Comparison of ENCODE assay signal across 8 cellular contexts in genomic region chr7:102279537-102280400, GRCh38. TPM values are rescaled to one million over a fixed set of nuclear protein-coding genes. Genes with fewer than 3 reads are reported as not detected.
A peak's percentile ranks its signal among the peaks of the same experiment; 100 is the strongest.
DNase-seq lines count a peak whose midpoint lies in the region; ATAC-seq and TF ChIP-seq lines count a peak whose summit lies in the region.

No MANE protein-coding gene starts in this region.

- H3K27ac ChIP-seq in RWPE2 (ENCODE audit: poor library complexity, severe bottlenecking) (no peak overlapping the region), heart left ventricle (no peak overlapping the region), sigmoid colon (no peak overlapping the region)

- intact Hi-C loops in heart left ventricle (cut with DNase I) (loop anchor here (1.0 to 10.0 kb wide), 6 partner anchors 109 to 675 kb away; no protein-coding TSS in a partner anchor), sigmoid colon (cut with DNase I) (loop anchor here (1.0 kb wide), 1 partner anchor 111 kb away; no protein-coding TSS in a partner anchor)

- TF ChIP-seq EP300 in sigmoid colon (IDR thresholded peaks at IDR 0.05), result no peak

- no peaks in the 10 kb centered on the region for H3K9me3 Mint-ChIP-seq in activated naive CD4-positive, alpha-beta T cell treated with anti-CD3 and anti-CD28 coated beads, Interleukin-2, amount 50 U/mL, for 72 hours

- no peaks in the 10 kb centered on the region for H3K27me3 ChIP-seq in RWPE2 (ENCODE audit: insufficient read depth, poor library complexity, severe bottlenecking)
- H3K27me3 ChIP-seq in heart left ventricle, result no peaks in the 10 kb centered on the region
- no peaks in the 10 kb centered on the region for H3K27me3 ChIP-seq in sigmoid colon

- peak; percentile 46 for ATAC-seq in GM19324 (IDR thresholded peaks at IDR 0.05; ENCODE audit: low FRiP score, unreplicated experiment)
- peak; percentile 83 for ATAC-seq in RWPE2 (ENCODE audit: low read depth)
- peak; percentile 89 to 94 for ATAC-seq in activated naive CD4-positive, alpha-beta T cell treated with anti-CD3 and anti-CD28 coated beads, Interleukin-2, amount 50 U/mL, for 72 hours
- ATAC-seq in heart left ventricle, result peak in 3 of 4 donors; percentile 73 to 79 (median 77)
- ATAC-seq in GM18519 (IDR thresholded peaks at IDR 0.05; ENCODE audit: low FRiP score, unreplicated experiment), result no peak

- TF ChIP-seq CTCF in RWPE2 (IDR thresholded peaks at IDR 0.05; ENCODE audit: poor library complexity, severe bottlenecking) (peak; percentile 84), heart left ventricle (IDR thresholded peaks at IDR 0.05) (peak; percentile 68 to 88 (median 83)), sigmoid colon (IDR thresholded peaks at IDR 0.05) (peak; percentile 49 to 79 (median 66))

- DNase-seq in CD1c-positive myeloid dendritic cell (ENCODE audit: extremely low spot score) (peak; percentile 69), HuH-7.5 (ENCODE audit: low spot score) (peak; percentile 93), RWPE2 (ENCODE audit: low spot score) (no peak), heart left ventricle (peak in 4 of 5 donors; percentile 43 to 81 (median 50)), sigmoid colon (no peak)
- DNase-seq in activated naive CD4-positive, alpha-beta T cell treated with anti-CD3 and anti-CD28 coated beads, Interleukin-2, amount 50 U/mL, for 72 hours (ENCODE audit: low spot score in 2 of 2), result peak in 1 of 2 donors; percentile 67

- WGBS in heart left ventricle, 4 donors, result 60 to 65% (median 61%) methylated on average over 19 to 23 of the region's 23 CpGs
- 57 to 61% methylated on average over 23 of the region's 23 CpGs for WGBS in sigmoid colon, 2 donors

- no peak overlapping the region for H3K27ac Mint-ChIP-seq in activated naive CD4-positive, alpha-beta T cell treated with anti-CD3 and anti-CD28 coated beads, Interleukin-2, amount 50 U/mL, for 72 hours

- no peaks in the 10 kb centered on the region for H3K36me3 Mint-ChIP-seq in activated naive CD4-positive, alpha-beta T cell treated with anti-CD3 and anti-CD28 coated beads, Interleukin-2, amount 50 U/mL, for 72 hours

- H3K4me3 ChIP-seq in RWPE2 (ENCODE audit: severe bottlenecking) (no peak overlapping the region), heart left ventricle (no peak overlapping the region), sigmoid colon (no peak overlapping the region)

- H3K9me3 ChIP-seq in RWPE2 (ENCODE audit: severe bottlenecking) (no peaks in the 10 kb centered on the region), heart left ventricle (no peaks in the 10 kb centered on the region), sigmoid colon (no peaks in the 10 kb centered on the region)

- TF ChIP-seq POLR2A in heart left ventricle (IDR thresholded peaks at IDR 0.05) (no peak), sigmoid colon (IDR thresholded peaks at IDR 0.05) (no peak)

- H3K4me1 ChIP-seq in RWPE2 (ENCODE audit: insufficient read depth, poor library complexity, severe bottlenecking) (no peaks in the 10 kb centered on the region), heart left ventricle (peaks cover 0 to 10% (median 0%) of the 10 kb centered on the region in 12 donors), sigmoid colon (peaks cover 0 to 5% (median 1%) of the 10 kb centered on the region in 4 donors)

- no peaks in the 10 kb centered on the region for H3K36me3 ChIP-seq in RWPE2 (ENCODE audit: low read depth)
- no peaks in the 10 kb centered on the region for H3K36me3 ChIP-seq in heart left ventricle
- H3K36me3 ChIP-seq in sigmoid colon, result no peaks in the 10 kb centered on the region

RNA-seq across cellular contexts. Expression of gene SH2B2, which starts 6.9 kb away (rescaled TPM):
- 1 to 10 TPM in 1 of 2 donors, under 1 TPM in 1; 0.84 to 6.3 TPM for total RNA-seq in activated naive CD4-positive, alpha-beta T cell treated with anti-CD3 and anti-CD28 coated beads, Interleukin-2, amount 50 U/mL, for 72 hours
- total RNA-seq in heart left ventricle (1 to 10 TPM in 8 of 9 donors, under 1 TPM in 1; 1.00 to 5.7 (median 2.5) TPM), sigmoid colon (10 to 100 TPM in 1 of 4 donors, 1 to 10 TPM in 3; 1.1 to 10.5 (median 5.5) TPM)
- polyA plus RNA-seq in heart left ventricle (1 to 10 TPM in 1 of 2 donors, under 1 TPM in 1; 0.50 to 2.2 TPM), sigmoid colon (1 to 10 TPM in 1 of 3 donors, not detected in 2; 4.6 TPM)

Comparison
In these comparisons a context has a peak if more than half of its experiments do, and no peak if none do; other contexts are left out.
1. DNase-seq: peak in CD1c-positive myeloid dendritic cell (single experiment), HuH-7.5 (single experiment) and heart left ventricle (4 of 5); none in RWPE2 (single experiment) and sigmoid colon (single experiment).
2. Peak in every context shown above with its lines, with median percentiles within 50 percentile points of each other: CTCF ChIP-seq.